Comparison of ENCODE assay signal across 25 cellular contexts in genomic region chr17:6544011-6544370, GRCh38. TPM values are rescaled to one million over a fixed set of nuclear protein-coding genes. Genes with fewer than 3 reads are reported as not detected.
DNase-seq lines count a peak whose midpoint lies in the region; ATAC-seq, FAIRE-seq and TF ChIP-seq lines count a peak whose summit lies in the region.
"Had no signal": no experiment of that assay in that cellular context is flagged by ENCODE, and none has a peak within 500 bp of the region (broad histone marks: within the 10 kb centered on the region; RNA-seq: fewer than 3 reads in every experiment).

No MANE protein-coding gene starts in this region.

- no peaks in the 10 kb centered on the region for H3K27me3 ChIP-seq in BLaER1
- H3K27me3 ChIP-seq in IMR-90 (ENCODE audit: control insufficient read depth, insufficient read depth, low read length): peaks cover 14% of the 10 kb centered on the region
- no peaks in the 10 kb centered on the region; a peak in 3 of 5 replicates for H3K27me3 ChIP-seq in HepG2 (ENCODE audit: control insufficient read depth in 1 of 2, insufficient read depth in 2 of 2, low read length in 2 of 2)
- no peaks in the 10 kb centered on the region for H3K27me3 ChIP-seq in spleen (replicated peaks in 1 of 7)
- H3K27me3 ChIP-seq: BE2C had no signal

- no peak overlapping the region for H2BK15ac ChIP-seq in IMR-90 (ENCODE audit: low read depth, low read length)

- H3K23ac ChIP-seq in IMR-90 (ENCODE audit: low read depth, low read length): no peak overlapping the region

- H3K4me3 ChIP-seq in BLaER1 (no peak overlapping the region), IMR-90 (ENCODE audit: insufficient read depth, low read depth, low read length) (no peak overlapping the region), HepG2 (replicated peaks in 1 of 3; ENCODE audit: insufficient read depth in 1 of 3, low read depth in 2 of 3, low read length in 3 of 3) (no peak overlapping the region), spleen (no peak overlapping the region)
- H3K4me3 ChIP-seq: A549 had no signal

- in situ Hi-C loops in IMR-90 (cut with MboI; ENCODE audit: low sequenced_read_pairs): no loop called here
- in situ Hi-C loops in HepG2 (cut with HindIII; ENCODE audit: extremely low pct_ligation_motif_present, low pct_unique_long_range_greater_than_20kb): no loop called here

- TF ChIP-seq RAD21 in IMR-90 (IDR thresholded peaks at IDR 0.05; ENCODE audit: low read length) (no peak), HepG2 (CRISPR knock-in tag; IDR thresholded peaks at IDR 0.05) (no peak)

- intact Hi-C loops in IMR-90 (cut with micrococcal nuclease) (no loop called here), HepG2 (cut with micrococcal nuclease; ENCODE audit: unreplicated experiment) (no loop called here), spleen (cut with DNase I; ENCODE audit: low total_unique reads) (no loop called here)

- no peak overlapping the region for H2BK5ac ChIP-seq in IMR-90 (ENCODE audit: low read depth, low read length, poor library complexity, severe bottlenecking)

- H2BK120ac ChIP-seq in IMR-90 (ENCODE audit: low read depth, low read length): no peak overlapping the region

- H3K9me1 ChIP-seq in IMR-90 (ENCODE audit: insufficient read depth, low read length): 0 out of 2 replicates have a peak, but pooled peaks cover 3% of the 10 kb centered on the region

- H4K5ac ChIP-seq in IMR-90 (ENCODE audit: low read depth, low read length): no peak overlapping the region

- H2AFZ ChIP-seq in IMR-90 (replicated peaks; ENCODE audit: low read length, poor library complexity): no peak overlapping the region
- H2AFZ ChIP-seq in HepG2 (ENCODE audit: low read length): no peak overlapping the region

- no peak overlapping the region for H3K4ac ChIP-seq in IMR-90 (ENCODE audit: low read depth, low read length)

- H3K9ac ChIP-seq in BLaER1 (0 out of 2 replicates have a peak overlapping the region, but pooled peaks have one; percentile 18), IMR-90 (ENCODE audit: low read depth, low read length) (no peak overlapping the region), HepG2 (ENCODE audit: insufficient read depth, low read depth, low read length) (no peak overlapping the region)

- H3K56ac ChIP-seq in IMR-90 (ENCODE audit: extremely low read depth, insufficient read depth, low read length): no peak overlapping the region

- no peak for FAIRE-seq in HepG2 (lab: Jason Lieb, UNC)
- FAIRE-seq: A549, GM12891, GM18507 had no signal

- H2AK5ac ChIP-seq in IMR-90 (ENCODE audit: low read depth, low read length): no peak overlapping the region

- no peak overlapping the region for H2BK20ac ChIP-seq in IMR-90 (ENCODE audit: low read depth, low read length)

- no peaks in the 10 kb centered on the region for H3K79me1 ChIP-seq in IMR-90 (ENCODE audit: low read depth in 1 of 2, low read length in 2 of 2)

- H3K27ac ChIP-seq in BLaER1 (no peak overlapping the region), IMR-90 (ENCODE audit: insufficient read depth, low read length) (no peak overlapping the region), HepG2 (ENCODE audit: extremely low read length, insufficient read depth, low read length) (no peak overlapping the region), spleen (peak overlapping the region in 5 of 8 donors; percentile 31 to 59 (median 46))
- H3K27ac ChIP-seq: A549, C4-2B had no signal

- H3K4me1 ChIP-seq in BLaER1 (peaks cover 58% of the 10 kb centered on the region), IMR-90 (ENCODE audit: control insufficient read depth, insufficient read depth, low read length) (no peaks in the 10 kb centered on the region), HepG2 (ENCODE audit: insufficient read depth, low read length) (peaks cover 10% of the 10 kb centered on the region), spleen (peaks cover 10 to 69% (median 22%) of the 10 kb centered on the region in 6 donors)
- H3K4me1 ChIP-seq: A549, BE2C, Caco-2 had no signal

- no peak overlapping the region for H4K91ac ChIP-seq in IMR-90 (ENCODE audit: insufficient read depth, low read depth, low read length)

- H3K79me2 ChIP-seq in HepG2 (ENCODE audit: insufficient read depth, low read length): no peaks in the 10 kb centered on the region

- H4K20me1 ChIP-seq in BLaER1: no peaks in the 10 kb centered on the region
- H4K20me1 ChIP-seq in IMR-90 (ENCODE audit: insufficient read depth, low read length): no peaks in the 10 kb centered on the region
- 0 out of 2 replicates have a peak, but pooled peaks cover 2% of the 10 kb centered on the region for H4K20me1 ChIP-seq in HepG2 (ENCODE audit: insufficient read depth, low read length)

- TF ChIP-seq EP300 in HepG2 (IDR thresholded peaks at IDR 0.05; ENCODE audit: low read depth in 2 of 2, low read length in 2 of 2) (no peak), HepG2 (CRISPR knock-in tag; IDR thresholded peaks at IDR 0.05; ENCODE audit: borderline replicate concordance) (no peak)

- TF ChIP-seq CTCF in IMR-90 (conservative IDR thresholded peaks at IDR 0.05; ENCODE audit: low read depth, low read length): no peak
- no peak for TF ChIP-seq CTCF in HepG2 (CRISPR knock-in tag; IDR thresholded peaks at IDR 0.05)
- no peak for TF ChIP-seq CTCF in spleen (IDR thresholded peaks at IDR 0.05 in 8 of 11, conservative IDR thresholded peaks at IDR 0.05 in 3 of 11)

- DNase-seq in IMR-90: no peak
- DNase-seq in HepG2 (ENCODE audit: low spot score): no peak
- DNase-seq in spleen: peak; percentile 47
- no peak for DNase-seq in GF-D8 (lab: John Stamatoyannopoulos, UW)
- no peak for DNase-seq in activated naive CD4-positive, alpha-beta T cell treated with Interleukin-2 at 50 U/mL for 16 hours
- DNase-seq in H4 (ENCODE audit: low spot score): no peak
- DNase-seq: 8988T; ACHN; AML-193; BE2C; Caco-2; CD4-positive, CD25-positive, alpha-beta regulatory T cell; CD8-positive, alpha-beta T cell; DMS153; DMS79; EL; GDM1; GOT3; H7 had no signal

- POLR2A ChIA-PET in IMR-90 (lab: Charles Lee; ENCODE audit: unreplicated experiment): no interaction called here
- POLR2A ChIA-PET in HepG2 (lab: Yijun Ruan, JAX): no interaction called here

- no CpG with 5 or more reads among the region's 5 CpGs for WGBS in IMR-90 (ENCODE audit: extremely low coverage in 2 of 2, insufficient read length in 1 of 2), 2 experiments
- 47% methylated on average over 3 of the region's 5 CpGs for WGBS in HepG2 (ENCODE audit: low lambda C conversion rate)
- 77 to 95% (median 81%) methylated on average over 4 to 5 of the region's 5 CpGs for WGBS in spleen, 5 donors

- H2AK9ac ChIP-seq in IMR-90 (replicated peaks; ENCODE audit: low read depth, low read length, poor library complexity): peak overlapping the region; percentile 48

- H3K4me2 ChIP-seq in BLaER1 (peak overlapping the region; percentile 68), IMR-90 (ENCODE audit: low read depth, low read length) (no peak overlapping the region), HepG2 (ENCODE audit: low read depth, low read length) (no peak overlapping the region)
- H3K4me2 ChIP-seq: A549 had no signal

- ATAC-seq in IMR-90 (ENCODE audit: low read depth): no peak
- no peak for ATAC-seq in HepG2
- ATAC-seq: A549; CD8-positive, alpha-beta T cell; HCT116 had no signal

- BruUV-seq in IMR-90 (replicated peaks; lab: Mats Ljungman, UMichigan) (no TSS peak), HepG2 (replicated peaks; lab: Mats Ljungman, UMichigan) (no TSS peak)

- no peak overlapping the region for H3K14ac ChIP-seq in IMR-90 (replicated peaks; ENCODE audit: low read depth, low read length)

- dilution Hi-C loops in IMR-90 (cut with HindIII; ENCODE audit: low sequenced_read_pairs, unreplicated experiment): no loop called here

- no peak overlapping the region for H3K18ac ChIP-seq in IMR-90 (ENCODE audit: low read depth, low read length)

- H3K9me3 ChIP-seq in BLaER1 (peaks cover 8% of the 10 kb centered on the region), IMR-90 (ENCODE audit: control insufficient read depth, insufficient read depth, low read length) (peaks cover 2% of the 10 kb centered on the region), HepG2 (ENCODE audit: low read length) (peaks cover 4% of the 10 kb centered on the region; the same call in 1 of the 2 replicates), spleen (peaks cover 0 to 9% (median 7%) of the 10 kb centered on the region in 8 donors)
- H3K9me3 ChIP-seq: BE2C, Caco-2 had no signal

- CTCF ChIA-PET in IMR-90 (lab: Yijun Ruan, JAX) (interaction anchor here (0.6 kb wide), 1 partner anchor 1468 kb away, joined by 3 read pairs; no protein-coding TSS in a partner anchor), HepG2 (lab: Yijun Ruan, JAX; ENCODE audit: low intra/inter-chr PET ratio, low total read pairs) (no interaction called here)

- no peak overlapping the region for H4K8ac ChIP-seq in IMR-90 (ENCODE audit: low read depth in 2 of 2, low read length in 2 of 2)

- TF ChIP-seq POLR2A in IMR-90 (IDR thresholded peaks at IDR 0.05; ENCODE audit: low read depth, low read length): no peak
- TF ChIP-seq POLR2A in HepG2 (IDR thresholded peaks at IDR 0.05; ENCODE audit: insufficient read depth in 1 of 2, low read depth in 2 of 2, low read length in 2 of 2): no peak
- TF ChIP-seq POLR2A in spleen (IDR thresholded peaks at IDR 0.05): no peak

- no peaks in the 10 kb centered on the region for H3K36me3 ChIP-seq in BLaER1
- no peaks in the 10 kb centered on the region for H3K36me3 ChIP-seq in IMR-90 (ENCODE audit: control insufficient read depth, insufficient read depth, low read length)
- H3K36me3 ChIP-seq in HepG2 (replicated peaks in 1 of 2; ENCODE audit: control insufficient read depth in 1 of 2, insufficient read depth in 2 of 2, low read length in 2 of 2): no peaks in the 10 kb centered on the region
- peaks cover 0 to 63% (median 0%) of the 10 kb centered on the region in 6 donors for H3K36me3 ChIP-seq in spleen
- H3K36me3 ChIP-seq: BE2C had no signal

RNA-seq across cellular contexts. Expression of gene PITPNM3, which starts 12.4 kb away (rescaled TPM):
- total RNA-seq in IMR-90 (2012; rRNA removed): 0.54 and 0.56 TPM in 2 replicates
- 1.7 and 2.0 TPM in 2 replicates for polyA plus RNA-seq in IMR-90 (2012; rRNA removed)
- 0.64 and 1.1 TPM in 2 replicates for polyA plus RNA-seq in IMR-90 (2012; cell fraction: cytosol; rRNA removed)
- polyA plus RNA-seq in IMR-90 (2012; cell fraction: nucleus; rRNA removed; ENCODE audit: low replicate concordance): 2.9 and 5.2 TPM in 2 replicates
- 0.13 and 0.28 TPM in 2 replicates for total RNA-seq in HepG2 (2016; rRNA removed; fragmentation: Illumina TruSeq; extraction: Trizol)
- total RNA-seq in HepG2 (2016; cell fraction: cytosol; rRNA removed; fragmentation: Illumina TruSeq; extraction: Trizol; ENCODE audit: low read depth): not detected in 2 replicates
- total RNA-seq in HepG2 (2016; cell fraction: insoluble cytoplasmic fraction; rRNA removed; fragmentation: Illumina TruSeq; extraction: Trizol): 0.04 and 0.32 TPM in 2 replicates
- total RNA-seq in HepG2 (2016; cell fraction: membrane; rRNA removed; fragmentation: Illumina TruSeq; extraction: Trizol): 0.03 and 0.06 TPM in 2 replicates
- total RNA-seq in HepG2 (2016; cell fraction: nucleus; rRNA removed; fragmentation: Illumina TruSeq; extraction: Trizol): 0.16 and 0.68 TPM in 2 replicates
- 0.29 and 0.33 TPM in 2 replicates for polyA plus RNA-seq in HepG2 (2011; rRNA removed)
- polyA plus RNA-seq in HepG2 (2011; cell fraction: cytosol; rRNA removed): 0.13 and 0.15 TPM in 2 replicates
- 1.6 and 1.9 TPM in 2 replicates for polyA plus RNA-seq in HepG2 (2011; cell fraction: nucleus; rRNA removed)
- 0.23 and 0.30 TPM in 2 replicates for polyA plus RNA-seq in HepG2 (2012)
- polyA plus RNA-seq in HepG2 (2016; cell fraction: cytosol; fragmentation: Illumina TruSeq; extraction: Trizol; ENCODE audit: low read depth): not detected in 2 replicates
- polyA plus RNA-seq in HepG2 (2016; cell fraction: insoluble cytoplasmic fraction; fragmentation: Illumina TruSeq; extraction: Trizol; ENCODE audit: low read depth): 0.07 and 0.20 TPM in 2 replicates
- 0.05 TPM in 1 of 2 replicates, not detected in the other for polyA plus RNA-seq in HepG2 (2016; cell fraction: membrane; fragmentation: Illumina TruSeq; extraction: Trizol; ENCODE audit: low read depth)
- polyA plus RNA-seq in HepG2 (2016; cell fraction: nucleus; fragmentation: Illumina TruSeq; extraction: Trizol; ENCODE audit: insufficient read depth, low read depth): 1.0 and 1.3 TPM in 2 replicates
- 0.44 and 30.1 TPM in 2 replicates for polyA minus RNA-seq in HepG2 (2011; rRNA and poly(A)+ RNA removed; ENCODE audit: low replicate concordance)
- polyA minus RNA-seq in HepG2 (2011; cell fraction: cytosol; rRNA and poly(A)+ RNA removed): 0.30 and 0.44 TPM in 2 replicates
- 0.50 and 0.52 TPM in 2 replicates for polyA minus RNA-seq in HepG2 (2011; cell fraction: nucleus; rRNA and poly(A)+ RNA removed)
- 100 to 1,000 TPM in 6 of 7 donors, 10 to 100 TPM in 1; 51.9 to 215 (median 140) TPM for total RNA-seq in spleen
- polyA plus RNA-seq in spleen: 10 to 100 TPM in 1 of 3 donors, 1 to 10 TPM in 2; 5.4 to 63.3 (median 9.1) TPM
- 0.15 and 0.18 TPM in 2 replicates for total RNA-seq in H4 (2014; rRNA removed; shearing (Covaris generic))

Comparison
In these comparisons a context has a peak if more than half of its experiments do, and no peak if none do; other contexts are left out.
1. H3K27ac ChIP-seq: peak in spleen (5 of 8); none in BLaER1 (single experiment), IMR-90 (single experiment) and HepG2 (single experiment).
2. RNA of gene PITPNM3, which starts 12.4 kb away (total RNA-seq): 51.9 to 215 TPM in spleen; 0.54 to 0.56 TPM in IMR-90, 0.15 to 0.18 TPM in H4 and 0.03 to 0.68 TPM in HepG2; every median in the first group is over 10 times any median in the second.